8 cellular contexts compared by ENCODE assay signal in the genomic region with DNA sequence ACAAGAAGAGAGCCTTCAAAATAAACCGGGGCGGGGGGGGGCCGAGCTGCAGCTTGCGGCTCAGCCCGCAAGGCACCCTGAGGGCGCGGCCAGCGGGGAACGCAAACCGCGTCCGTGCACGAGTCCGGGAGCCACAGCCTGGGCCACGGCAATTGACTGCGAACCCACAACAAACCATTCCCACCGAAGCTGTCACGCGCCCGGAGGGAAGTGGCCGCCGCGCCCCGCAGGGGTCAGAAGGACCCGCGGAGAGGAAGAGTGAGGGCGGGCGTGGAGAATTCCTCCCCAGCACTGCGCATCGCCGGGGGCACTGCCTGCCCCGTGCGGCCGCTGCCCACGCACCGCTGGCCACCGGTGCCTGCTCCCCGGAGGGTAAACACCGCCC. TPM values are rescaled to one million over a fixed set of nuclear protein-coding genes. Genes with fewer than 3 reads are reported as not detected.
DNase-seq lines count a peak whose midpoint lies in the region; ATAC-seq and TF ChIP-seq lines count a peak whose summit lies in the region.

No MANE protein-coding gene starts in this region.

- POLR2A ChIA-PET in AG04449 (lab: Yijun Ruan, JAX), result interaction anchor here (0.6 to 1.6 kb wide), 9 partner anchors 13 to 355 kb away, joined by 3 to 6 read pairs (median 3); no protein-coding TSS in a partner anchor

- intact Hi-C loops in body of pancreas (cut with DNase I), result loop anchor here (10.0 kb wide), 2 partner anchors 61 to 161 kb away; no protein-coding TSS in a partner anchor

- H3K4me3 ChIP-seq in AG04449 (ENCODE audit: low read depth, low read length) (peak overlapping the region; percentile 76), OCI-LY3 (ENCODE audit: low read length) (peak overlapping the region; percentile 87), body of pancreas (peak overlapping the region; percentile 67 to 92), kidney epithelial cell (ENCODE audit: low read depth, low read length) (peak overlapping the region; percentile 80)

- CTCF ChIA-PET in AG04449 (lab: Yijun Ruan, JAX), result interaction anchor here (0.9 to 5.6 kb wide), 20 partner anchors 14 to 377 kb away, joined by 3 to 81 read pairs (median 4); no protein-coding TSS in a partner anchor

- TF ChIP-seq POLR2A in body of pancreas (IDR thresholded peaks at IDR 0.05), result no peak

- H3K27ac ChIP-seq in OCI-LY3 (ENCODE audit: low read length) (no peak overlapping the region), body of pancreas (peak overlapping the region; percentile 74 to 97 (median 94))

- DNase-seq in AG04449 (ENCODE audit: low read depth, low spot score), result no peak
- peak; percentile 23 to 50 (median 34) for DNase-seq in body of pancreas
- no peak for DNase-seq in kidney epithelial cell (ENCODE audit: low read depth)
- DNase-seq in stimulated activated effector memory CD8-positive, alpha-beta T cell treated with anti-CD3 and anti-CD28 coated beads, Interleukin-12 subunit alpha, Interleukin-12 subunit beta, amount 100 ng/mL, for 72 hours (ENCODE audit: low spot score in 2 of 2), result peak in 1 of 2 donors; percentile 28
- no peak for DNase-seq in cerebellar cortex (ENCODE audit: low spot score)
- DNase-seq in NCI-H2196 treated with DMSO at 0.1 percent for 48 hours (lab: John Stamatoyannopoulos, UW; ENCODE audit: unreplicated experiment), result no peak

- H3K9me3 ChIP-seq in OCI-LY3 (ENCODE audit: insufficient read depth, low read length), result no peaks in the 10 kb centered on the region
- H3K9me3 ChIP-seq in body of pancreas, result no peaks in the 10 kb centered on the region

- H3K4me1 Mint-ChIP-seq in stimulated activated effector memory CD8-positive, alpha-beta T cell treated with anti-CD3 and anti-CD28 coated beads, Interleukin-12 subunit alpha, Interleukin-12 subunit beta, amount 100 ng/mL, for 72 hours, result peaks cover 55% of the 10 kb centered on the region

- peak overlapping the region; percentile 92 for H3K27ac Mint-ChIP-seq in stimulated activated effector memory CD8-positive, alpha-beta T cell treated with anti-CD3 and anti-CD28 coated beads, Interleukin-12 subunit alpha, Interleukin-12 subunit beta, amount 100 ng/mL, for 72 hours

- peak overlapping the region; percentile 99 for H3K4me2 ChIP-seq in OCI-LY3 (ENCODE audit: low read length)

- H3K79me2 ChIP-seq in OCI-LY3 (ENCODE audit: low read length), result no peaks in the 10 kb centered on the region

- H3K27me3 ChIP-seq in OCI-LY3 (ENCODE audit: low read depth, low read length) (peaks cover 16% of the 10 kb centered on the region), body of pancreas (no peaks in the 10 kb centered on the region), kidney epithelial cell (ENCODE audit: control insufficient read depth, insufficient read depth, low read length) (no peaks in the 10 kb centered on the region)

- peak overlapping the region; percentile 61 for H3K9ac ChIP-seq in OCI-LY3 (ENCODE audit: low read length)

- peak overlapping the region; percentile 84 for H2AFZ ChIP-seq in OCI-LY3 (ENCODE audit: low read depth, low read length)

- H3K36me3 Mint-ChIP-seq in stimulated activated effector memory CD8-positive, alpha-beta T cell treated with anti-CD3 and anti-CD28 coated beads, Interleukin-12 subunit alpha, Interleukin-12 subunit beta, amount 100 ng/mL, for 72 hours, result peaks cover 28% of the 10 kb centered on the region

- H3K4me3 Mint-ChIP-seq in stimulated activated effector memory CD8-positive, alpha-beta T cell treated with anti-CD3 and anti-CD28 coated beads, Interleukin-12 subunit alpha, Interleukin-12 subunit beta, amount 100 ng/mL, for 72 hours, result peak overlapping the region; percentile 98

- WGBS in body of pancreas, 2 donors, result 0 to 1% methylated on average over 1 to 27 of the region's 39 CpGs

- H3K4me1 ChIP-seq in OCI-LY3 (ENCODE audit: low read length) (peaks cover 11% of the 10 kb centered on the region), body of pancreas (peaks cover 34% of the 10 kb centered on the region)

- ATAC-seq in GM21360 (IDR thresholded peaks at IDR 0.05; ENCODE audit: unreplicated experiment) (peak; percentile 15), body of pancreas (peak; percentile 8)
- peak; percentile 57 for ATAC-seq in stimulated activated effector memory CD8-positive, alpha-beta T cell treated with anti-CD3 and anti-CD28 coated beads, Interleukin-12 subunit alpha, Interleukin-12 subunit beta, amount 100 ng/mL, for 72 hours

- peak; percentile 19 for TF ChIP-seq CTCF in AG04449 (IDR thresholded peaks at IDR 0.05; ENCODE audit: insufficient read depth, low read length, missing control alignments)
- no peak for TF ChIP-seq CTCF in OCI-LY3 (IDR thresholded peaks at IDR 0.05; ENCODE audit: low read depth, low read length)
- TF ChIP-seq CTCF in body of pancreas (IDR thresholded peaks at IDR 0.05), result no peak
- no peak for TF ChIP-seq CTCF in kidney epithelial cell (IDR thresholded peaks at IDR 0.05; ENCODE audit: insufficient read depth, low read length, poor library complexity, severe bottlenecking)

- H3K9me3 Mint-ChIP-seq in stimulated activated effector memory CD8-positive, alpha-beta T cell treated with anti-CD3 and anti-CD28 coated beads, Interleukin-12 subunit alpha, Interleukin-12 subunit beta, amount 100 ng/mL, for 72 hours, result no peaks in the 10 kb centered on the region

- H3K36me3 ChIP-seq in OCI-LY3 (replicated peaks; ENCODE audit: low read depth, low read length) (no peaks in the 10 kb centered on the region), body of pancreas (replicated peaks in 1 of 2; ENCODE audit: insufficient read depth in 1 of 2, low read depth in 2 of 2) (no peaks in the 10 kb centered on the region), kidney epithelial cell (ENCODE audit: control insufficient read depth, insufficient read depth, low read length) (no peaks in the 10 kb centered on the region)

- H4K20me1 ChIP-seq in OCI-LY3 (ENCODE audit: insufficient read depth, low read length), result no peaks in the 10 kb centered on the region

RNA-seq across cellular contexts. Expression of a gene that starts 0.6 kb away (rescaled TPM):
- 10 to 100 TPM; 52.4 to 63.6 TPM for total RNA-seq in body of pancreas
- total RNA-seq in kidney epithelial cell, result 4.2 and 5.5 TPM in 2 replicates

Comparison
In these comparisons a context has a peak if more than half of its experiments do, and no peak if none do; other contexts are left out.
1. DNase-seq: peak in body of pancreas (4 of 4); none in AG04449 (single experiment), kidney epithelial cell (single experiment), cerebellar cortex (single experiment) and NCI-H2196 treated with DMSO at 0.1 percent for 48 hours (single experiment).
2. Peak in every context shown above with its lines, with median percentiles within 50 percentile points of each other: H3K4me3 ChIP-seq and ATAC-seq.